ENCODE assay signal across 33 cellular contexts in genomic region chr7:49718755-49719154, GRCh38. TPM values are rescaled to one million over a fixed set of nuclear protein-coding genes. Genes with fewer than 3 reads are reported as not detected.
"Had no signal": no experiment of that assay in that cellular context is flagged by ENCODE, and none has a peak within 500 bp of the region (broad histone marks: within the 10 kb centered on the region; RNA-seq: fewer than 3 reads in every experiment).

No MANE protein-coding gene starts in this region.

- H3K4me1 ChIP-seq: ascending aorta, foreskin keratinocyte, neural progenitor cell, right lobe of liver, stomach, upper lobe of right lung had no signal

- H3K79me2 ChIP-seq: hepatocyte had no signal

- H3K9ac ChIP-seq: neural progenitor cell had no signal

- H3K4me2 ChIP-seq: hepatocyte, neural progenitor cell had no signal

- H2AFZ ChIP-seq: hepatocyte, neural progenitor cell had no signal

- H3K36me3 ChIP-seq: ascending aorta, brain microvascular endothelial cell, neural progenitor cell, right lobe of liver, stomach, thyroid gland, upper lobe of right lung had no signal

- H3K9me3 ChIP-seq: ascending aorta, right lobe of liver, stomach, thyroid gland, upper lobe of right lung had no signal

- H3K27me3 ChIP-seq: ascending aorta, brain microvascular endothelial cell, foreskin keratinocyte, hepatocyte, neural progenitor cell, right lobe of liver, stomach, thyroid gland, upper lobe of right lung had no signal

- H3K27ac ChIP-seq: ascending aorta, brain microvascular endothelial cell, foreskin keratinocyte, hepatocyte, neural progenitor cell, right lobe of liver, skin epidermis, stomach, thyroid gland, upper lobe of right lung had no signal

- DNase-seq: activated CD4-positive, alpha-beta memory T cell treated with anti-CD3 and anti-CD28 coated beads for 36 hours; activated CD4-positive, alpha-beta T cell treated with anti-CD3 and anti-CD28 coated beads, Interleukin-2, amount 10 ng/mL, durations not matched to agents 24 days and 14 days; activated CD4-positive, CD25-positive, alpha-beta regulatory T cell treated with anti-CD3 and anti-CD28 coated beads, Interleukin-2, amount 50 U/mL, for 72 hours; activated CD8-positive, alpha-beta memory T cell treated with anti-CD3 and anti-CD28 coated beads, Interleukin-2, amount 50 U/mL, for 4 hours; activated effector memory CD4-positive, alpha-beta T cell treated with anti-CD3 and anti-CD28 coated beads, Interleukin-2, amount 50 U/mL, for 16 hours; activated naive CD4-positive, alpha-beta T cell treated with anti-CD3 and anti-CD28 coated beads for 36 hours; activated naive CD8-positive, alpha-beta T cell treated with anti-CD3 and anti-CD28 coated beads for 36 hours; activated T-cell treated with anti-CD3 and anti-CD28 coated beads, Interleukin-2, amount 50 U/mL, for 1 hour; brain microvascular endothelial cell; caudate nucleus; endodermal cell; erythroblast; islet precursor cell; natural killer cell; posterior cingulate gyrus; right lobe of liver; stimulated activated CD4-positive, alpha-beta T cell treated with anti-CD3 and anti-CD28 coated beads, Interleukin-12 subunit alpha, Interleukin-12 subunit beta, amount 100 ng/mL, for 4 hours; stimulated activated CD4-positive, alpha-beta T cell treated with anti-CD3 and anti-CD28 coated beads, Interleukin-4, amount 100 ng/mL, for 24 hours; stimulated activated naive B cell treated with anti-CD40 and anti-IgM and Interleukin-4, amounts not matched to agents 10 μg/mL and 1 μg/mL and 100 μg/mL, for 72 hours; stomach; T-helper 17 cell; thyroid gland; upper lobe of right lung had no signal

- ATAC-seq: foreskin keratinocyte; natural killer cell; right lobe of liver; SK-N-SH treated with all-trans-retinoic acid at 6 μM for 48 hours; stimulated activated naive B cell treated with anti-CD40 and anti-IgM and Interleukin-4, amounts not matched to agents 10 μg/mL and 1 μg/mL and 100 μg/mL, for 72 hours; T-helper 17 cell; upper lobe of right lung had no signal

- H3K4me3 ChIP-seq: ascending aorta, hepatocyte, neural progenitor cell, right lobe of liver, skin epidermis, stomach, thyroid gland, upper lobe of right lung had no signal

RNA-seq across cellular contexts. Expression of gene VWC2, which starts 54.7 kb away (rescaled TPM):
- total RNA-seq: activated CD4-positive, alpha-beta memory T cell treated with anti-CD3 and anti-CD28 coated beads for 36 hours; activated CD4-positive, alpha-beta T cell treated with anti-CD3 and anti-CD28 coated beads, Interleukin-2, amount 10 ng/mL, durations not matched to agents 24 days and 14 days; activated CD8-positive, alpha-beta memory T cell treated with anti-CD3 and anti-CD28 coated beads for 36 hours; activated naive CD4-positive, alpha-beta T cell treated with anti-CD3 and anti-CD28 coated beads for 36 hours; activated naive CD8-positive, alpha-beta T cell treated with anti-CD3 and anti-CD28 coated beads for 36 hours; activated T-helper 1 cell treated with anti-CD3 and anti-CD28 coated beads, Interleukin-12 subunit alpha, Interleukin-12 subunit beta, Interleukin-2, Interleukin-4 antibody, amounts not matched to agents 30 ng/mL and 10 ng/mL and 1 ng/mL, durations not matched to agents 14 hours and 24 hours and 36 hours; ascending aorta; chondrocyte; endodermal cell; foreskin keratinocyte; hepatocyte; natural killer cell; osteoblast; right lobe of liver; T-helper 17 cell had no signal
- polyA plus RNA-seq: foreskin keratinocyte, hepatocyte had no signal
